13 cellular contexts compared by ENCODE assay signal in the genomic region with DNA sequence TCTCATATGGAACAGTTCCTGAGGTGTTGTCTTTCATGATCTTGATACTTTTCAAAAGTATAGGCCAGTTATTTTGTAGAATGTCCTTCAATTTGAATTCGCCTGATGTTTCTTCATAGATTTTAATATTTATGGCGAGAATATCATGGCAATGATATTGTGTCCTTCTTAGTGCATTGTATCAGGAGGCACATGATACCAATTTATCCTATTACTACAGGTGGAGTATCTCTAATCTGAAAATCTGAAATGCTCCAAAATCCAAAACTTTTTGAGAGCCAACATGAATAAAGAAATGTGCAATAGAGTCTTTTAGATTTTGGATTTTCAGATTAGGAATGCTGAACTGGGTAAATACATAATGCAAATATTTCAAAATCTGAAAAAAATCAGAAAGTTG.
"Had no signal": no experiment of that assay in that cellular context is flagged by ENCODE, and none has a peak within 500 bp of the region (broad histone marks: within the 10 kb centered on the region; RNA-seq: fewer than 3 reads in every experiment).

No MANE protein-coding gene starts in this region.

- H3K4me3 ChIP-seq: colonic mucosa, coronary artery, dorsolateral prefrontal cortex, esophagus muscularis mucosa, esophagus squamous epithelium, gastrocnemius medialis, gastroesophageal sphincter, heart left ventricle, heart right ventricle had no signal

- H3K9me3 ChIP-seq: colonic mucosa, esophagus squamous epithelium, gastrocnemius medialis had no signal

- ATAC-seq: effector memory CD8-positive, alpha-beta T cell; esophagus mucosa; foreskin keratinocyte; gastrocnemius medialis; gastroesophageal sphincter; heart left ventricle; heart right ventricle had no signal

- H3K36me3 ChIP-seq: colonic mucosa, esophagus muscularis mucosa, esophagus squamous epithelium, gastrocnemius medialis, gastroesophageal sphincter, heart left ventricle, heart right ventricle had no signal

- H3K4me1 ChIP-seq: colonic mucosa, esophagus muscularis mucosa, esophagus squamous epithelium, foreskin keratinocyte, gastrocnemius medialis, gastroesophageal sphincter, heart left ventricle, heart right ventricle had no signal

- H3K27ac ChIP-seq: colonic mucosa, coronary artery, dorsolateral prefrontal cortex, epithelial cell of prostate, esophagus muscularis mucosa, esophagus squamous epithelium, foreskin keratinocyte, gastrocnemius medialis, gastroesophageal sphincter, heart left ventricle, heart right ventricle had no signal
